ENCODE assay signal across 18 cellular contexts in the genomic region with DNA sequence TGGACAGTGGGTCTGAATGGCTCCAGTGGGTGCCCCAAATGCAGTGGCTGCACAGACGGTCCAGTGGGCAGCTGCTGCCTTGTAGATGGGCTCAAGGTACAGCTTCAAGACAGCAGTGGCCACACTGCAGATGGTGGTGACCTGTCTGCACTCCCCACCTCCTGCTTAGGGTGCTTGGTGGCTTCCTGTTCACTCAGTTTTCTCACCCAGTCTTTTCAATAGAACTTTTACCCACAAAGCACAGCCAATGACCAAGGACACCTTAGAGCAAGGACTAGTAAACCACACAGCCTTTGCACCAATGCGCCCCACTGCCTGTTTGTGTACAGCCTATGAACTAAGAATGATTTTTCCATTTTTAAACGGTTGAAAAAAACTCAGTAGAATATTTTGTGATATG.
"Had no signal": no experiment of that assay in that cellular context is flagged by ENCODE, and none has a peak within 500 bp of the region (broad histone marks: within the 10 kb centered on the region; RNA-seq: fewer than 3 reads in every experiment).

No MANE protein-coding gene starts in this region.

- H3K27me3 Mint-ChIP-seq: activated T-helper 17 cell treated with anti-CD3 and anti-CD28 coated beads, Interleukin-2, amount 50 U/mL, for 72 hours; type B pancreatic cell had no signal

- H3K4me3 Mint-ChIP-seq: activated T-helper 17 cell treated with anti-CD3 and anti-CD28 coated beads, Interleukin-2, amount 50 U/mL, for 72 hours; mesothelial cell of epicardium; neural crest cell; T-helper 1 cell treated with Interleukin-12 subunit alpha and Interleukin-12 subunit beta and Interleukin-4 antibody, amounts not matched to agents 30 μg/mL and 1 μg/mL, for 36 hours; type B pancreatic cell had no signal

- H3K36me3 ChIP-seq: lower lobe of right lung, prostate gland, right atrium auricular region, stomach had no signal

- H3K27ac Mint-ChIP-seq: activated T-helper 17 cell treated with anti-CD3 and anti-CD28 coated beads, Interleukin-2, amount 50 U/mL, for 72 hours; mesothelial cell of epicardium; T-helper 1 cell treated with Interleukin-12 subunit alpha and Interleukin-12 subunit beta and Interleukin-4 antibody, amounts not matched to agents 30 μg/mL and 1 μg/mL, for 36 hours; type B pancreatic cell had no signal

- H3K9me3 ChIP-seq: body of pancreas, lower lobe of right lung, prostate gland, right atrium auricular region, stomach had no signal

- H3K27ac ChIP-seq: body of pancreas, foreskin keratinocyte, lower lobe of right lung, prostate gland, right atrium auricular region, stomach had no signal

- H3K4me1 Mint-ChIP-seq: activated T-helper 17 cell treated with anti-CD3 and anti-CD28 coated beads, Interleukin-2, amount 50 U/mL, for 72 hours; mesothelial cell of epicardium had no signal

- H3K27me3 ChIP-seq: body of pancreas, foreskin keratinocyte, right atrium auricular region, stomach had no signal

- H3K36me3 Mint-ChIP-seq: mesothelial cell of epicardium, type B pancreatic cell had no signal

- H3K4me3 ChIP-seq: body of pancreas, lower lobe of right lung, prostate gland, right atrium auricular region, stomach had no signal

- H3K9me3 Mint-ChIP-seq: activated T-helper 17 cell treated with anti-CD3 and anti-CD28 coated beads, Interleukin-2, amount 50 U/mL, for 72 hours; mesothelial cell of epicardium; T-helper 1 cell treated with Interleukin-12 subunit alpha and Interleukin-12 subunit beta and Interleukin-4 antibody, amounts not matched to agents 30 μg/mL and 1 μg/mL, for 36 hours; type B pancreatic cell had no signal

- DNase-seq: activated CD4-positive, alpha-beta T cell treated with anti-CD3 and anti-CD28 coated beads, Interleukin-2, amount 50 U/mL, for 4 hours; activated naive CD4-positive, alpha-beta T cell; activated T-cell treated with anti-CD3 and anti-CD28 coated beads, Interleukin-2, amount 50 U/mL, for 1 hour; body of pancreas; foreskin keratinocyte; hypothalamus; lower lobe of right lung; stimulated activated CD4-positive, alpha-beta T cell treated with anti-CD3 and anti-CD28 coated beads, Interleukin-12 subunit alpha, Interleukin-12 subunit beta, amount 100 ng/mL, for 4 hours; stimulated activated CD4-positive, alpha-beta T cell treated with anti-CD3 and anti-CD28 coated beads, Interleukin-1b, Interleukin-23, amount 100 ng/mL, for 48 hours; stimulated activated CD8-positive, alpha-beta memory T cell treated with anti-CD3 and anti-CD28 coated beads, Interleukin-4, amount 100 ng/mL, for 48 hours; stomach had no signal

- ATAC-seq: activated T-helper 17 cell treated with anti-CD3 and anti-CD28 coated beads, Interleukin-2, amount 50 U/mL, for 72 hours; body of pancreas; foreskin keratinocyte; lower lobe of right lung had no signal

- H3K4me1 ChIP-seq: body of pancreas, foreskin keratinocyte, lower lobe of right lung, prostate gland, right atrium auricular region, stomach had no signal
